ENCODE assay signal across 1 cellular context in genomic region chr11:1694064-1694845, GRCh38.
TF ChIP-seq lines count a peak whose summit lies in the region.

No MANE protein-coding gene starts in this region.

TF ChIP-seq in HepG2, 621 proteins besides CTCF, POLR2A, EP300 and RAD21 (continued from another document and continues in another):
- TF ChIP-seq, protein P1, sequence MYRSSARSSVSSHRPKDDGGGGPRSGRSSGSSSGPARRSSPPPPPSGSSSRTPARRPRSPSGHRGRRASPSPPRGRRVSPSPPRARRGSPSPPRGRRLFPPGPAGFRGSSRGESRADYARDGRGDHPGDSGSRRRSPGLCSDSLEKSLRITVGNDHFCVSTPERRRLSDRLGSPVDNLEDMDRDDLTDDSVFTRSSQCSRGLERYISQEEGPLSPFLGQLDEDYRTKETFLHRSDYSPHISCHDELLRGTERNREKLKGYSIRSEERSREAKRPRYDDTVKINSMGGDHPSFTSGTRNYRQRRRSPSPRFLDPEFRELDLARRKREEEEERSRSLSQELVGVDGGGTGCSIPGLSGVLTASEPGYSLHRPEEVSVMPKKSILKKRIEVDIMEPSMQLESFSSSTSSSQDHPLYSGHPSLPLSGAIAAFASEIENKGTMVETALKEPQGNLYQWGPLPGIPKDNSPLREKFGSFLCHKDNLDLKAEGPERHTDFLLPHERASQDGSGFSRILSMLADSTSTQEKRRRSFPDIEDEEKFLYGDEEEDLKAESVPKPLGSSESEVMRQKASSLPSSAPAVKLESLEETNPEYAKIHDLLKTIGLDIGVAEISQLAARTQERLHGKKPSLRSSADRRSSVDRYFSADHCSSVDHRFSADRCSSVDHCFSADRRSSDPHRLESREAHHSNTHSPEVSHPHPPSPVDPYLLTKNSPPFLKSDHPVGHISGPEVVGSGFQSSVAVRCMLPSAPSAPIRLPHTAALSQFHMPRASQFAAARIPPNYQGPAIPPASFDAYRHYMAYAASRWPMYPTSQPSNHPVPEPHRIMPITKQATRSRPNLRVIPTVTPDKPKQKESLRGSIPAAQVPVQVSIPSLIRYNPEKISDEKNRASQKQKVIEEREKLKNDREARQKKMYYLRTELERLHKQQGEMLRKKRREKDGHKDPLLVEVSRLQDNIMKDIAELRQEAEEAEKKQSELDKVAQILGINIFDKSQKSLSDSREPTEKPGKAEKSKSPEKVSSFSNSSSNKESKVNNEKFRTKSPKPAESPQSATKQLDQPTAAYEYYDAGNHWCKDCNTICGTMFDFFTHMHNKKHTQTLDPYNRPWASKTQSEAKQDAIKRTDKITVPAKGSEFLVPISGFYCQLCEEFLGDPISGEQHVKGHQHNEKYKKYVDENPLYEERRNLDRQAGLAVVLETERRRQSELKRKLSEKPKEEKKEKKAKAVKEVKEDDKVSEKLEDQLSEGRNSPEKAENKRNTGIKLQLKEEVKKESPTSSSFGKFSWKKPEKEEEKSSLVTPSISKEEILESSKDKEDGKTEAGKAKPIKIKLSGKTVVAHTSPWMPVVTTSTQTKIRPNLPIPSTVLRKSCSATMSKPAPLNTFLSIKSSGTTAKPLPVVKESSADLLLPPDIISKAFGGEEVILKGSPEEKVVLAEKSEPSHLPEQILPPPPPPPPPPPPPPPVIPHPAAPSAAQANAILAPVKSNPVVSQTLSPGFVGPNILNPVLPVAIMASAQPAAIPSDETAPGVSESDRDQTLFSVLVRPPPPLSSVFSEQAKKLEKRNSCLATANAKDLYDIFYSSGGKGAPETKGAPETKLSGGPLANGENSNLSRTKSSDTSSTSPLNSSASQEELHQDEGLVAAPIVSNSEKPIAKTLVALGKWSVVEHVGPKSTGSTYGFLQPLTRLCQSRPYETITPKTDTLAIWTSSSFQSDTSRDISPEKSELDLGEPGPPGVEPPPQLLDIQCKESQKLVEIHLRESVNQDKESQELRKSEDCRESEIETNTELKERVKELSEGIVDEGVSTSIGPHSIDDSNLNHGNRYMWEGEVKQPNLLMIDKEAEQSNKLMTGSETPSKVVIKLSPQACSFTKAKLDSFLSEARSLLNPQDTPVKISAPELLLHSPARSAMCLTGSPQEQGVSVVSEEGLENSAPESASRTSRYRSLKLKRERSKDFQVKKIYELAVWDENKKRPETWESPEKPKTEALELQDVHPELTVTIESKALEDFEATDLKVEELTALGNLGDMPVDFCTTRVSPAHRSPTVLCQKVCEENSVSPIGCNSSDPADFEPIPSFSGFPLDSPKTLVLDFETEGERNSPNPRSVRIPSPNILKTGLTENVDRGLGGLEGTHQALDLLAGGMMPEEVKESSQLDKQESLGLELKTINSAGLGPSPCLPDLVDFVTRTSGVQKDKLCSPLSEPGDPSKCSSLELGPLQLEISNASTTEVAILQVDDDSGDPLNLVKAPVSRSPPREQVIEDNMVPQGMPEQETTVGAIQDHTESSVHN (CRISPR knock-in tag; IDR thresholded peaks at IDR 0.05), result no peak
- TF ChIP-seq ZNF350 (CRISPR knock-in tag; IDR thresholded peaks at IDR 0.05; ENCODE audit: borderline replicate concordance, low read depth) (peak; percentile 37; the same call in 1 of the 2 replicates), MIER2 (CRISPR knock-in tag; IDR thresholded peaks at IDR 0.05) (peak; percentile 60), MTA1 (CRISPR knock-in tag; IDR thresholded peaks at IDR 0.05; ENCODE audit: borderline replicate concordance) (no peak), ZNF34 (CRISPR knock-in tag; IDR thresholded peaks at IDR 0.05; ENCODE audit: borderline replicate concordance) (no peak), FOXK2 (IDR thresholded peaks at IDR 0.05) (no peak), ZHX1 (CRISPR knock-in tag; IDR thresholded peaks at IDR 0.05; ENCODE audit: low read depth) (no peak), FOXM1 (CRISPR knock-in tag; IDR thresholded peaks at IDR 0.05) (no peak), PAF1 (CRISPR knock-in tag; IDR thresholded peaks at IDR 0.05) (no peak), ZNF883 (CRISPR knock-in tag; IDR thresholded peaks at IDR 0.05; ENCODE audit: not compliant biosample characterization) (no peak), DNMT3B (CRISPR knock-in tag; conservative IDR thresholded peaks at IDR 0.05) (no peak), THRA (CRISPR knock-in tag; IDR thresholded peaks at IDR 0.05; ENCODE audit: borderline replicate concordance) (no peak), JUNB (CRISPR knock-in tag; IDR thresholded peaks at IDR 0.05; ENCODE audit: borderline replicate concordance) (no peak), ATF7-NPFF (CRISPR knock-in tag; IDR thresholded peaks at IDR 0.05; ENCODE audit: low read depth) (no peak; the same call in 1 of the 2 replicates), KDM3A (CRISPR knock-in tag; IDR thresholded peaks at IDR 0.05; ENCODE audit: low read depth) (peak; percentile 89), ZNF674 (CRISPR knock-in tag; IDR thresholded peaks at IDR 0.05; ENCODE audit: low read depth) (no peak), RBM39 (IDR thresholded peaks at IDR 0.05; ENCODE audit: low read depth, low read length, poor library complexity, severe bottlenecking) (no peak), TMF1 (CRISPR knock-in tag; IDR thresholded peaks at IDR 0.05; ENCODE audit: low read depth) (no peak), FOXO4 (CRISPR knock-in tag; conservative IDR thresholded peaks at IDR 0.05) (no peak), NCOA5 (CRISPR knock-in tag; IDR thresholded peaks at IDR 0.05) (no peak), CEBPB (IDR thresholded peaks at IDR 0.05; ENCODE audit: borderline replicate concordance, low read depth, low read length) (no peak), ZNF850 (CRISPR knock-in tag; conservative IDR thresholded peaks at IDR 0.05) (no peak), ZNF605 (CRISPR knock-in tag; IDR thresholded peaks at IDR 0.05) (peak; percentile 37; the same call in 1 of the 2 replicates), PCBP1 (IDR thresholded peaks at IDR 0.05; ENCODE audit: borderline replicate concordance, low read depth, low read length) (0 out of 2 replicates have a peak, but pooled peaks have one; percentile 1), ZNF619 (CRISPR knock-in tag; IDR thresholded peaks at IDR 0.05) (peak; percentile 68; the same call in 1 of the 2 replicates)
- TF ChIP-seq, protein P2, sequence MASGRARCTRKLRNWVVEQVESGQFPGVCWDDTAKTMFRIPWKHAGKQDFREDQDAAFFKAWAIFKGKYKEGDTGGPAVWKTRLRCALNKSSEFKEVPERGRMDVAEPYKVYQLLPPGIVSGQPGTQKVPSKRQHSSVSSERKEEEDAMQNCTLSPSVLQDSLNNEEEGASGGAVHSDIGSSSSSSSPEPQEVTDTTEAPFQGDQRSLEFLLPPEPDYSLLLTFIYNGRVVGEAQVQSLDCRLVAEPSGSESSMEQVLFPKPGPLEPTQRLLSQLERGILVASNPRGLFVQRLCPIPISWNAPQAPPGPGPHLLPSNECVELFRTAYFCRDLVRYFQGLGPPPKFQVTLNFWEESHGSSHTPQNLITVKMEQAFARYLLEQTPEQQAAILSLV (CRISPR knock-in tag; IDR thresholded peaks at IDR 0.05; ENCODE audit: borderline replicate concordance), result 0 out of 2 replicates have a peak, but pooled peaks have one; percentile 13
- TF ChIP-seq, protein P3, sequence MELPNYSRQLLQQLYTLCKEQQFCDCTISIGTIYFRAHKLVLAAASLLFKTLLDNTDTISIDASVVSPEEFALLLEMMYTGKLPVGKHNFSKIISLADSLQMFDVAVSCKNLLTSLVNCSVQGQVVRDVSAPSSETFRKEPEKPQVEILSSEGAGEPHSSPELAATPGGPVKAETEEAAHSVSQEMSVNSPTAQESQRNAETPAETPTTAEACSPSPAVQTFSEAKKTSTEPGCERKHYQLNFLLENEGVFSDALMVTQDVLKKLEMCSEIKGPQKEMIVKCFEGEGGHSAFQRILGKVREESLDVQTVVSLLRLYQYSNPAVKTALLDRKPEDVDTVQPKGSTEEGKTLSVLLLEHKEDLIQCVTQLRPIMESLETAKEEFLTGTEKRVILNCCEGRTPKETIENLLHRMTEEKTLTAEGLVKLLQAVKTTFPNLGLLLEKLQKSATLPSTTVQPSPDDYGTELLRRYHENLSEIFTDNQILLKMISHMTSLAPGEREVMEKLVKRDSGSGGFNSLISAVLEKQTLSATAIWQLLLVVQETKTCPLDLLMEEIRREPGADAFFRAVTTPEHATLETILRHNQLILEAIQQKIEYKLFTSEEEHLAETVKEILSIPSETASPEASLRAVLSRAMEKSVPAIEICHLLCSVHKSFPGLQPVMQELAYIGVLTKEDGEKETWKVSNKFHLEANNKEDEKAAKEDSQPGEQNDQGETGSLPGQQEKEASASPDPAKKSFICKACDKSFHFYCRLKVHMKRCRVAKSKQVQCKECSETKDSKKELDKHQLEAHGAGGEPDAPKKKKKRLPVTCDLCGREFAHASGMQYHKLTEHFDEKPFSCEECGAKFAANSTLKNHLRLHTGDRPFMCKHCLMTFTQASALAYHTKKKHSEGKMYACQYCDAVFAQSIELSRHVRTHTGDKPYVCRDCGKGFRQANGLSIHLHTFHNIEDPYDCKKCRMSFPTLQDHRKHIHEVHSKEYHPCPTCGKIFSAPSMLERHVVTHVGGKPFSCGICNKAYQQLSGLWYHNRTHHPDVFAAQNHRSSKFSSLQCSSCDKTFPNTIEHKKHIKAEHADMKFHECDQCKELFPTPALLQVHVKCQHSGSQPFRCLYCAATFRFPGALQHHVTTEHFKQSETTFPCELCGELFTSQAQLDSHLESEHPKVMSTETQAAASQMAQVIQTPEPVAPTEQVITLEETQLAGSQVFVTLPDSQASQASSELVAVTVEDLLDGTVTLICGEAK (IDR thresholded peaks at IDR 0.05), result no peak
- TF ChIP-seq, protein P3 (CRISPR knock-in tag; IDR thresholded peaks at IDR 0.05), result no peak
- TF ChIP-seq, protein P4, sequence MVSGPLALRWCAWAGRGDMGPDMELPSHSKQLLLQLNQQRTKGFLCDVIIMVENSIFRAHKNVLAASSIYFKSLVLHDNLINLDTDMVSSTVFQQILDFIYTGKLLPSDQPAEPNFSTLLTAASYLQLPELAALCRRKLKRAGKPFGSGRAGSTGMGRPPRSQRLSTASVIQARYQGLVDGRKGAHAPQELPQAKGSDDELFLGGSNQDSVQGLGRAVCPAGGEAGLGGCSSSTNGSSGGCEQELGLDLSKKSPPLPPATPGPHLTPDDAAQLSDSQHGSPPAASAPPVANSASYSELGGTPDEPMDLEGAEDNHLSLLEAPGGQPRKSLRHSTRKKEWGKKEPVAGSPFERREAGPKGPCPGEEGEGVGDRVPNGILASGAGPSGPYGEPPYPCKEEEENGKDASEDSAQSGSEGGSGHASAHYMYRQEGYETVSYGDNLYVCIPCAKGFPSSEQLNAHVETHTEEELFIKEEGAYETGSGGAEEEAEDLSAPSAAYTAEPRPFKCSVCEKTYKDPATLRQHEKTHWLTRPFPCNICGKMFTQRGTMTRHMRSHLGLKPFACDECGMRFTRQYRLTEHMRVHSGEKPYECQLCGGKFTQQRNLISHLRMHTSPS (CRISPR knock-in tag; IDR thresholded peaks at IDR 0.05; ENCODE audit: low read depth), result no peak; the same call in 1 of the 2 replicates
